ENCODE assay signal across 23 cellular contexts in genomic region chr22:17717708-17718107, GRCh38. TPM values are rescaled to one million over a fixed set of nuclear protein-coding genes. Genes with fewer than 3 reads are reported as not detected.
A peak's percentile ranks its signal among the peaks of the same experiment; 100 is the strongest.
DNase-seq lines count a peak whose midpoint lies in the region; ATAC-seq and TF ChIP-seq lines count a peak whose summit lies in the region.
"Had no signal": no experiment of that assay in that cellular context is flagged by ENCODE, and none has a peak within 500 bp of the region (broad histone marks: within the 10 kb centered on the region; RNA-seq: fewer than 3 reads in every experiment).

No MANE protein-coding gene starts in this region.

- H3K27me3 Mint-ChIP-seq in mesothelial cell of epicardium (ENCODE audit: low read depth): no peaks in the 10 kb centered on the region
- H3K27me3 Mint-ChIP-seq: T-cell, type B pancreatic cell had no signal

- no peaks in the 10 kb centered on the region for H3K9me2 ChIP-seq in Karpas-422 (replicated peaks; ENCODE audit: insufficient read depth, low read length)

- H3K79me2 ChIP-seq in Karpas-422 (ENCODE audit: low read length): no peaks in the 10 kb centered on the region

- no peaks in the 10 kb centered on the region for H3K36me3 ChIP-seq in Karpas-422 (ENCODE audit: insufficient read depth, low read length)
- H3K36me3 ChIP-seq: SJCRH30 had no signal

- no peak for ATAC-seq in omental fat pad (ENCODE audit: low FRiP score)
- ATAC-seq: T-cell had no signal

- H3K9me3 Mint-ChIP-seq in mesothelial cell of epicardium: no peaks in the 10 kb centered on the region
- H3K9me3 Mint-ChIP-seq: T-cell, type B pancreatic cell had no signal

- peak overlapping the region; percentile 68 for H3K27ac Mint-ChIP-seq in mesothelial cell of epicardium
- H3K27ac Mint-ChIP-seq: type B pancreatic cell had no signal

- no peaks in the 10 kb centered on the region for H3K27me3 ChIP-seq in Karpas-422 (ENCODE audit: low read length)
- H3K27me3 ChIP-seq: BLaER1 treated with 17β-estradiol and CSF1 and Interleukin-3, amounts not matched to agents 10 nM and 100 nM; SJCRH30 had no signal

- H3K4me1 Mint-ChIP-seq in mesothelial cell of epicardium: peaks cover 2% of the 10 kb centered on the region

- DNase-seq in AG09319 (ENCODE audit: extremely low read depth, low read depth) (peak; percentile 72), amniotic epithelial cell (ENCODE audit: low read depth) (peak; percentile 78), fibroblast of gingiva (ENCODE audit: low read depth) (peak; percentile 97), mesothelial cell of epicardium (ENCODE audit: low spot score in 2 of 2, unreplicated experiment in 2 of 2) (no peak), NCI-H2029 treated with DMSO at 0.1 percent for 48 hours (lab: John Stamatoyannopoulos, UW) (no peak), Karpas-422 (no peak), omental fat pad (ENCODE audit: low spot score) (no peak)
- no peak for DNase-seq in effector CD8-positive, alpha-beta T cell (lab: John Stamatoyannopoulos, UW)
- DNase-seq: activated CD4-positive, CD25-positive, alpha-beta regulatory T cell treated with anti-CD3 and anti-CD28 coated beads, Interleukin-2, amount 50 U/mL, for 72 hours; activated T-cell treated with anti-CD3 and anti-CD28 coated beads, Interleukin-2, amount 50 U/mL, for 1 hour; amygdala; caudate nucleus; effector memory CD4-positive, alpha-beta T cell; foreskin melanocyte; hypothalamus; NCI-H187; NCI-H345; nucleus accumbens; SJCRH30; T-cell had no signal

- no peak overlapping the region for H3K27ac ChIP-seq in Karpas-422 (ENCODE audit: low read length)
- H3K27ac ChIP-seq: BLaER1 treated with 17β-estradiol and CSF1 and Interleukin-3, amounts not matched to agents 10 nM and 100 nM; SJCRH30 had no signal

- H3K4me1 ChIP-seq in Karpas-422 (ENCODE audit: low read length): no peaks in the 10 kb centered on the region

- TF ChIP-seq CTCF in AG09319 (IDR thresholded peaks at IDR 0.05; ENCODE audit: low read depth, low read length): no peak
- no peak for TF ChIP-seq CTCF in mesothelial cell of epicardium (IDR thresholded peaks at IDR 0.05; ENCODE audit: unreplicated experiment)
- TF ChIP-seq CTCF in omental fat pad (IDR thresholded peaks at IDR 0.05): no peak

- H3K4me2 ChIP-seq in Karpas-422 (ENCODE audit: low read depth, low read length, poor library complexity, severe bottlenecking): no peak overlapping the region
- H3K4me2 ChIP-seq: BLaER1 treated with 17β-estradiol and CSF1 and Interleukin-3, amounts not matched to agents 10 nM and 100 nM had no signal

- H2AFZ ChIP-seq in Karpas-422 (ENCODE audit: low read length): no peak overlapping the region

- no peak overlapping the region for H3K4me3 ChIP-seq in Karpas-422 (ENCODE audit: low read length)
- H3K4me3 ChIP-seq: BLaER1 treated with 17β-estradiol and CSF1 and Interleukin-3, amounts not matched to agents 10 nM and 100 nM; lung; SJCRH30 had no signal

- H4K20me1 ChIP-seq in Karpas-422 (ENCODE audit: insufficient read depth, low read depth, low read length): no peaks in the 10 kb centered on the region
- H4K20me1 ChIP-seq: BLaER1 treated with 17β-estradiol and CSF1 and Interleukin-3, amounts not matched to agents 10 nM and 100 nM had no signal

- no peak overlapping the region for H3K4me3 Mint-ChIP-seq in mesothelial cell of epicardium
- H3K4me3 Mint-ChIP-seq: T-cell, type B pancreatic cell had no signal

- peaks cover 3% of the 10 kb centered on the region for H3K36me3 Mint-ChIP-seq in mesothelial cell of epicardium

- H3K9me3 ChIP-seq in Karpas-422 (ENCODE audit: low read length): no peaks in the 10 kb centered on the region
- H3K9me3 ChIP-seq: BLaER1 treated with 17β-estradiol and CSF1 and Interleukin-3, amounts not matched to agents 10 nM and 100 nM; SJCRH30 had no signal

- H3K9ac ChIP-seq in Karpas-422 (ENCODE audit: low read length): no peak overlapping the region
- H3K9ac ChIP-seq: BLaER1 treated with 17β-estradiol and CSF1 and Interleukin-3, amounts not matched to agents 10 nM and 100 nM had no signal

RNA-seq across cellular contexts. Expression of gene BID, which starts 56.6 kb away (rescaled TPM):
- total RNA-seq in mesothelial cell of epicardium (29.9 to 33.6 TPM (median 31.7 TPM) in 3 replicates), omental fat pad (10 to 100 TPM; 34.4 to 43.0 (median 37.2) TPM)
- 51.7 and 142 TPM in 2 replicates for total RNA-seq in Karpas-422 (2014; rRNA removed; shearing (Covaris generic); ENCODE audit: low replicate concordance)

Comparison
In these comparisons a context has a peak if more than half of its experiments do, and no peak if none do; other contexts are left out.
1. DNase-seq: peak in AG09319 (single experiment), amniotic epithelial cell (single experiment) and fibroblast of gingiva (single experiment); none in mesothelial cell of epicardium (0 of 2), effector CD8-positive, alpha-beta T cell (single experiment), NCI-H2029 treated with DMSO at 0.1 percent for 48 hours (single experiment), Karpas-422 (single experiment) and omental fat pad (single experiment).